ENCODE assay signal across 1 cellular context in genomic region chr2:109454304-109454703, GRCh38.
TF ChIP-seq lines count a peak whose summit lies in the region.

No MANE protein-coding gene starts in this region.

TF ChIP-seq in HepG2, 621 proteins besides CTCF, POLR2A, EP300 and RAD21:
- TF ChIP-seq ZNF512B (CRISPR knock-in tag; IDR thresholded peaks at IDR 0.05; ENCODE audit: borderline replicate concordance) (no peak), ZNF775 (CRISPR knock-in tag; IDR thresholded peaks at IDR 0.05; ENCODE audit: borderline replicate concordance) (no peak), ATF2 (CRISPR knock-in tag; IDR thresholded peaks at IDR 0.05) (no peak), ZNF230 (CRISPR knock-in tag; IDR thresholded peaks at IDR 0.05) (no peak), CHCHD3 (CRISPR knock-in tag; IDR thresholded peaks at IDR 0.05) (no peak), ZBTB38 (CRISPR knock-in tag; IDR thresholded peaks at IDR 0.05) (no peak), HNRNPK (IDR thresholded peaks at IDR 0.05; ENCODE audit: low read depth, low read length, poor library complexity, severe bottlenecking) (no peak), KDM6A (CRISPR knock-in tag; IDR thresholded peaks at IDR 0.05; ENCODE audit: low read depth) (no peak), ZBTB14 (CRISPR knock-in tag; IDR thresholded peaks at IDR 0.05) (no peak), ZNF143 (CRISPR knock-in tag; IDR thresholded peaks at IDR 0.05) (no peak), ZNF431 (CRISPR knock-in tag; IDR thresholded peaks at IDR 0.05; ENCODE audit: borderline replicate concordance, low read depth) (no peak), ZSCAN22 (CRISPR knock-in tag; IDR thresholded peaks at IDR 0.05) (no peak), RFX3 (CRISPR knock-in tag; IDR thresholded peaks at IDR 0.05) (no peak), BATF2 (CRISPR knock-in tag; IDR thresholded peaks at IDR 0.05) (no peak)
